ENCODE assay signal across 8 cellular contexts in the genomic region with DNA sequence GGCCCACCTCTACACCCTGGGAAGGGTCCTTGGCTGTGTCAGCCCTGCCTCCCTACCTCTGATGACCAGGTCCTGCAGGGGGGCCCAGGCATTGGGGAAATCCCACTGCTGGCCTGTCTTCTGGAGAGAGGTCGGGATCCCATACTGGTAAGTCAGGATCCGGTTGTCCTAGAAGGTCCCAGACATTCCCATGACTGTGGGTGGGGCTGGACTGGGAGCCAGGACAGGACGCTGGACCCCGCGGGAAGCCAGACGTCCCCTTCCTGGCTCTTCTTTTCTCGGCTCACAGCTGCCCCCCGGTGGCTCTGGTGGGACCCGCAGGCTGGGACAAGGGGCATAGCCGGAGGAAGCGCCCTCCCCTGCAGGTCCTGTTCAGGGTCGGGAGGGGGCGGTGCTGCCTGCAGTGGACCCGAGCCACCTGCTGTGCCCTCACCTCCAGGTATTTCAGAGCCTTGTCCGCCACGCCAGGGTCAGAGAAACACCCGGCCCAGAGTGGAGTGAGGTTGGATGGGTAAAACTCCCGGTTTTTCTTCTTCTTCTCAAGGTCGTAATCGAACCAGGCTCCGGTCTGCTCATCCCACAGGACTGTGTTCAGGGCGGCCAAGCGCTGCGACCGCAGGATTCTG.
A peak's percentile ranks its signal among the peaks of the same experiment; 100 is the strongest.
DNase-seq lines count a peak whose midpoint lies in the region; ATAC-seq and TF ChIP-seq lines count a peak whose summit lies in the region.

No MANE protein-coding gene starts in this region.

- TF ChIP-seq CTCF in GM12865 (IDR thresholded peaks at IDR 0.05; ENCODE audit: insufficient read depth, low read depth, low read length, missing control alignments) (peak; percentile 96), cardiac fibroblast (IDR thresholded peaks at IDR 0.05; ENCODE audit: low read depth, low read length) (peak; percentile 84)

- DNase-seq in GM12865 (ENCODE audit: low read depth) (peak; percentile 85), NCI-H345 treated with DMSO at 0.1 percent for 48 hours (lab: John Stamatoyannopoulos, UW; ENCODE audit: unreplicated experiment) (peak; percentile 77), cardiac fibroblast (ENCODE audit: low read depth in 2 of 2) (peak; percentile 81 to 87), islet precursor cell (peak; percentile 98)
- DNase-seq in activated CD4-positive, CD25-positive, alpha-beta regulatory T cell treated with anti-CD3 and anti-CD28 coated beads, Interleukin-2, amount 50 U/mL, for 16 hours (ENCODE audit: low read depth, low spot score) = peak; percentile 71
- peak; percentile 68 to 88 for DNase-seq in stimulated activated CD4-positive, alpha-beta T cell treated with anti-CD3 and anti-CD28 coated beads, Interleukin-15, amount 100 ng/mL, for 1 hour (ENCODE audit: low read depth in 1 of 2, low spot score in 1 of 2)

- ATAC-seq in HG03103 (IDR thresholded peaks at IDR 0.05; ENCODE audit: low read depth, unreplicated experiment) (peak; percentile 82), GM19328 (IDR thresholded peaks at IDR 0.05; ENCODE audit: unreplicated experiment) (no peak)

- H3K4me3 ChIP-seq in GM12865 (ENCODE audit: low read depth, low read length) = no peak overlapping the region
- no peak overlapping the region for H3K4me3 ChIP-seq in cardiac fibroblast (replicated peaks in 1 of 2; ENCODE audit: low read depth in 2 of 2, low read length in 2 of 2)
